In the genomic region with DNA sequence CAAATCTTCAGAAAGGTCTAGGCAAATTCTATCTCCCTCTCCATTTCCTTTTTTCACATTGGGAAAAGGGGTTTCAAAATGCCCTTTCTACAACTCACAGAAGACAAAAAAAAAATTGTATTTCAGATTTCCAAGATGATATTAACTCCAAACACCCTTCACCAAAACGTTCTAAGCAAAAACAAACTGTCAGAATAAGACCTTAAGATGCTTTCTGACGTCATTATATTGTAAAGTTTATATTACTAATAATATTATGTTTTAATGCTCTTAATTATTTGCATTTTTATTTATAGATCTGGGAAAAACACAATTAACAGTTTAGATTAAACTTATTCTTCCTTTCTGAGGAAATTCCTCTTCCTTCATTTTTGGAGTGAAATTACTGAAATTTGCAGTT, we compare ENCODE assay signal across 31 cellular contexts.
A peak's percentile ranks its signal among the peaks of the same experiment; 100 is the strongest.
DNase-seq lines count a peak whose midpoint lies in the region; ATAC-seq, FAIRE-seq and TF ChIP-seq lines count a peak whose summit lies in the region.
"Had no signal": no experiment of that assay in that cellular context is flagged by ENCODE, and none has a peak within 500 bp of the region (broad histone marks: within the 10 kb centered on the region; RNA-seq: fewer than 3 reads in every experiment).

No MANE protein-coding gene starts in this region.

- no peak for FAIRE-seq in HepG2 (lab: Jason Lieb, UNC)
- FAIRE-seq: A204.1, A549, D721Med had no signal

- no peaks in the 10 kb centered on the region for H3K79me2 ChIP-seq in HepG2 (ENCODE audit: insufficient read depth, low read length)

- H4K20me1 ChIP-seq in HepG2 (ENCODE audit: insufficient read depth, low read length) = no peaks in the 10 kb centered on the region
- H4K20me1 ChIP-seq: BLaER1; BLaER1 treated with 17β-estradiol and CSF1 and Interleukin-3, amounts not matched to agents 10 nM and 100 nM had no signal

- intact Hi-C loops in HepG2 (cut with micrococcal nuclease; ENCODE audit: unreplicated experiment) (no loop called here), right lobe of liver (cut with DNase I) (no loop called here)

- TF ChIP-seq POLR2A in HepG2 (IDR thresholded peaks at IDR 0.05; ENCODE audit: insufficient read depth in 1 of 2, low read depth in 2 of 2, low read length in 2 of 2) (no peak), right lobe of liver (IDR thresholded peaks at IDR 0.05) (no peak)

- no TSS peak for BruUV-seq in HepG2 (replicated peaks; lab: Mats Ljungman, UMichigan)

- no peak overlapping the region for H3K4me3 ChIP-seq in HepG2 (replicated peaks in 1 of 3; ENCODE audit: insufficient read depth in 1 of 3, low read depth in 2 of 3, low read length in 3 of 3)
- H3K4me3 ChIP-seq in right lobe of liver = no peak overlapping the region
- no peak overlapping the region for H3K4me3 ChIP-seq in HEK293 (ENCODE audit: low read depth, low read length)
- H3K4me3 ChIP-seq: A549; BLaER1; BLaER1 treated with 17β-estradiol and CSF1 and Interleukin-3, amounts not matched to agents 10 nM and 100 nM had no signal

- TF ChIP-seq RAD21 in HepG2 (CRISPR knock-in tag; IDR thresholded peaks at IDR 0.05) = no peak

- WGBS in HepG2 (ENCODE audit: low lambda C conversion rate) = 1% methylated on average over 2 of the region's 2 CpGs
- 26% methylated on average over 2 of the region's 2 CpGs for WGBS in right lobe of liver (ENCODE audit: insufficient coverage, low coverage, low lambda C conversion rate, missing lambda C conversion rate)

- no peaks in the 10 kb centered on the region for H3K4me1 ChIP-seq in HepG2 (ENCODE audit: insufficient read depth, low read length)
- H3K4me1 ChIP-seq in right lobe of liver = no peaks in the 10 kb centered on the region
- H3K4me1 ChIP-seq in HEK293 (ENCODE audit: control insufficient read depth, insufficient read depth, low read length) = no peaks in the 10 kb centered on the region
- H3K4me1 ChIP-seq: A549; BE2C; BLaER1; BLaER1 treated with 17β-estradiol and CSF1 and Interleukin-3, amounts not matched to agents 10 nM and 100 nM; Caco-2 had no signal

- DNase-seq in HepG2 (ENCODE audit: low spot score) (no peak), right lobe of liver (no peak)
- DNase-seq: 8988T; ACHN; AML-193; BE2C; C1 segment of cervical spinal cord; Caco-2; Calu3; CD4-positive, alpha-beta memory T cell; CD4-positive, alpha-beta T cell; CD4-positive, CD25-positive, alpha-beta regulatory T cell; CD8-positive, alpha-beta memory T cell; CD8-positive, alpha-beta T cell; COR-L47; DMS 273 treated with DMSO at 0.1 percent for 48 hours; DMS153; DMS53; DMS79; DMS79 treated with DMSO at 0.1 percent for 48 hours; DND-41; EL had no signal

- no peak for ATAC-seq in HepG2
- no peak for ATAC-seq in right lobe of liver
- no peak for ATAC-seq in HG03457 (IDR thresholded peaks at IDR 0.05; ENCODE audit: unreplicated experiment)
- ATAC-seq: A549; CD8-positive, alpha-beta T cell had no signal

- in situ Hi-C loops in HepG2 (cut with HindIII; ENCODE audit: extremely low pct_ligation_motif_present, low pct_unique_long_range_greater_than_20kb) = no loop called here

- H3K4me2 ChIP-seq in HepG2 (ENCODE audit: low read depth, low read length) = no peak overlapping the region
- H3K4me2 ChIP-seq: A549; BLaER1; BLaER1 treated with 17β-estradiol and CSF1 and Interleukin-3, amounts not matched to agents 10 nM and 100 nM had no signal

- no peak overlapping the region for H2AFZ ChIP-seq in HepG2 (ENCODE audit: low read length)

- H3K9me3 ChIP-seq in HepG2 (ENCODE audit: low read length) (peaks cover 48% of the 10 kb centered on the region), right lobe of liver (no peaks in the 10 kb centered on the region), HEK293 (ENCODE audit: control insufficient read depth, insufficient read depth, low read depth, low read length) (no peaks in the 10 kb centered on the region)
- H3K9me3 ChIP-seq: A549; BE2C; BLaER1; BLaER1 treated with 17β-estradiol and CSF1 and Interleukin-3, amounts not matched to agents 10 nM and 100 nM; Caco-2 had no signal

- no peak for TF ChIP-seq EP300 in HepG2 (IDR thresholded peaks at IDR 0.05; ENCODE audit: low read depth in 2 of 2, low read length in 2 of 2)
- TF ChIP-seq EP300 in HepG2 (CRISPR knock-in tag; IDR thresholded peaks at IDR 0.05; ENCODE audit: borderline replicate concordance) = no peak

- H3K27me3 ChIP-seq in HepG2 (ENCODE audit: control insufficient read depth in 1 of 2, insufficient read depth in 2 of 2, low read length in 2 of 2) (no peaks in the 10 kb centered on the region), right lobe of liver (no peaks in the 10 kb centered on the region)
- H3K27me3 ChIP-seq: BE2C; BLaER1; BLaER1 treated with 17β-estradiol and CSF1 and Interleukin-3, amounts not matched to agents 10 nM and 100 nM had no signal

- POLR2A ChIA-PET in HepG2 (lab: Yijun Ruan, JAX) (no interaction called here), HEK293 (lab: Yijun Ruan, JAX) (no interaction called here)

- CTCF ChIA-PET in HepG2 (lab: Yijun Ruan, JAX; ENCODE audit: low intra/inter-chr PET ratio, low total read pairs) (no interaction called here), HEK293 (lab: Yijun Ruan, JAX) (no interaction called here)

- no peak for TF ChIP-seq CTCF in HepG2 (CRISPR knock-in tag; IDR thresholded peaks at IDR 0.05)
- TF ChIP-seq CTCF in right lobe of liver (IDR thresholded peaks at IDR 0.05) = no peak
- TF ChIP-seq CTCF in HEK293 (tag by site-specific recombination; IDR thresholded peaks at IDR 0.05) = no peak

- H3K36me3 ChIP-seq in HepG2 (replicated peaks in 1 of 2; ENCODE audit: control insufficient read depth in 1 of 2, insufficient read depth in 2 of 2, low read length in 2 of 2) (no peaks in the 10 kb centered on the region), right lobe of liver (no peaks in the 10 kb centered on the region), HEK293 (ENCODE audit: control insufficient read depth in 2 of 2, insufficient read depth in 1 of 2, low read length in 2 of 2) (no peaks in the 10 kb centered on the region)
- H3K36me3 ChIP-seq: BE2C; BLaER1; BLaER1 treated with 17β-estradiol and CSF1 and Interleukin-3, amounts not matched to agents 10 nM and 100 nM had no signal

- no peak overlapping the region for H3K27ac ChIP-seq in HepG2 (ENCODE audit: extremely low read length, insufficient read depth, low read length)
- H3K27ac ChIP-seq in right lobe of liver = no peak overlapping the region
- H3K27ac ChIP-seq in HEK293 (ENCODE audit: extremely low read depth, low read depth, low read length) = no peak overlapping the region
- H3K27ac ChIP-seq: 22Rv1; A549; BLaER1; BLaER1 treated with 17β-estradiol and CSF1 and Interleukin-3, amounts not matched to agents 10 nM and 100 nM; C4-2B had no signal

- no peak overlapping the region for H3K9ac ChIP-seq in HepG2 (ENCODE audit: insufficient read depth, low read depth, low read length)
- H3K9ac ChIP-seq: BLaER1; BLaER1 treated with 17β-estradiol and CSF1 and Interleukin-3, amounts not matched to agents 10 nM and 100 nM had no signal

TF ChIP-seq in HEK293, 187 proteins besides CTCF, POLR2A, EP300 and RAD21 (continues in another document):
- no peak for TF ChIP-seq ZNF175 (tag by site-specific recombination; IDR thresholded peaks at IDR 0.05)
- no peak for TF ChIP-seq ZNF600 (tag by site-specific recombination; IDR thresholded peaks at IDR 0.05)
- TF ChIP-seq, protein P1, sequence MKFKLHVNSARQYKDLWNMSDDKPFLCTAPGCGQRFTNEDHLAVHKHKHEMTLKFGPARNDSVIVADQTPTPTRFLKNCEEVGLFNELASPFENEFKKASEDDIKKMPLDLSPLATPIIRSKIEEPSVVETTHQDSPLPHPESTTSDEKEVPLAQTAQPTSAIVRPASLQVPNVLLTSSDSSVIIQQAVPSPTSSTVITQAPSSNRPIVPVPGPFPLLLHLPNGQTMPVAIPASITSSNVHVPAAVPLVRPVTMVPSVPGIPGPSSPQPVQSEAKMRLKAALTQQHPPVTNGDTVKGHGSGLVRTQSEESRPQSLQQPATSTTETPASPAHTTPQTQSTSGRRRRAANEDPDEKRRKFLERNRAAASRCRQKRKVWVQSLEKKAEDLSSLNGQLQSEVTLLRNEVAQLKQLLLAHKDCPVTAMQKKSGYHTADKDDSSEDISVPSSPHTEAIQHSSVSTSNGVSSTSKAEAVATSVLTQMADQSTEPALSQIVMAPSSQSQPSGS (tag by site-specific recombination; IDR thresholded peaks at IDR 0.05; ENCODE audit: low read depth) = 0 out of 2 replicates have a peak, but pooled peaks have one; percentile 9
- TF ChIP-seq, protein P2, sequence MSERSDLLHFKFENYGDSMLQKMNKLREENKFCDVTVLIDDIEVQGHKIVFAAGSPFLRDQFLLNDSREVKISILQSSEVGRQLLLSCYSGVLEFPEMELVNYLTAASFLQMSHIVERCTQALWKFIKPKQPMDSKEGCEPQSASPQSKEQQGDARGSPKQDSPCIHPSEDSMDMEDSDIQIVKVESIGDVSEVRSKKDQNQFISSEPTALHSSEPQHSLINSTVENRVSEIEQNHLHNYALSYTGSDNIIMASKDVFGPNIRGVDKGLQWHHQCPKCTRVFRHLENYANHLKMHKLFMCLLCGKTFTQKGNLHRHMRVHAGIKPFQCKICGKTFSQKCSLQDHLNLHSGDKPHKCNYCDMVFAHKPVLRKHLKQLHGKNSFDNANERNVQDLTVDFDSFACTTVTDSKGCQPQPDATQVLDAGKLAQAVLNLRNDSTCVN (tag by site-specific recombination; optimal IDR thresholded peaks at IDR 0.05) = no peak
- TF ChIP-seq YY2 (tag by site-specific recombination; IDR thresholded peaks at IDR 0.05) = no peak
